In genomic region chr3:61638721-61639120, GRCh38 we compare ENCODE assay signal across 1 cellular context.
TF ChIP-seq lines count a peak whose summit lies in the region.

No MANE protein-coding gene starts in this region.

TF ChIP-seq in SK-N-SH treated with all-trans-retinoic acid at 6 μM for 48 hours, 23 proteins besides CTCF, POLR2A, EP300 and RAD21 (continued from another document):
- TF ChIP-seq POU6F1 (CRISPR knock-in tag; IDR thresholded peaks at IDR 0.05; ENCODE audit: borderline replicate concordance, low read depth) (no peak), CREB5 (CRISPR knock-in tag; IDR thresholded peaks at IDR 0.05; ENCODE audit: low read depth) (no peak), ESRRG (CRISPR knock-in tag; IDR thresholded peaks at IDR 0.05) (no peak), SNAI2 (CRISPR knock-in tag; IDR thresholded peaks at IDR 0.05) (no peak), PATZ1 (CRISPR knock-in tag; IDR thresholded peaks at IDR 0.05; ENCODE audit: borderline replicate concordance) (no peak)
TF ChIP-seq in SK-N-SH treated with all-trans-retinoic acid at 6 μM for 48 hours: peak in this region for 0.
